In the genomic region with DNA sequence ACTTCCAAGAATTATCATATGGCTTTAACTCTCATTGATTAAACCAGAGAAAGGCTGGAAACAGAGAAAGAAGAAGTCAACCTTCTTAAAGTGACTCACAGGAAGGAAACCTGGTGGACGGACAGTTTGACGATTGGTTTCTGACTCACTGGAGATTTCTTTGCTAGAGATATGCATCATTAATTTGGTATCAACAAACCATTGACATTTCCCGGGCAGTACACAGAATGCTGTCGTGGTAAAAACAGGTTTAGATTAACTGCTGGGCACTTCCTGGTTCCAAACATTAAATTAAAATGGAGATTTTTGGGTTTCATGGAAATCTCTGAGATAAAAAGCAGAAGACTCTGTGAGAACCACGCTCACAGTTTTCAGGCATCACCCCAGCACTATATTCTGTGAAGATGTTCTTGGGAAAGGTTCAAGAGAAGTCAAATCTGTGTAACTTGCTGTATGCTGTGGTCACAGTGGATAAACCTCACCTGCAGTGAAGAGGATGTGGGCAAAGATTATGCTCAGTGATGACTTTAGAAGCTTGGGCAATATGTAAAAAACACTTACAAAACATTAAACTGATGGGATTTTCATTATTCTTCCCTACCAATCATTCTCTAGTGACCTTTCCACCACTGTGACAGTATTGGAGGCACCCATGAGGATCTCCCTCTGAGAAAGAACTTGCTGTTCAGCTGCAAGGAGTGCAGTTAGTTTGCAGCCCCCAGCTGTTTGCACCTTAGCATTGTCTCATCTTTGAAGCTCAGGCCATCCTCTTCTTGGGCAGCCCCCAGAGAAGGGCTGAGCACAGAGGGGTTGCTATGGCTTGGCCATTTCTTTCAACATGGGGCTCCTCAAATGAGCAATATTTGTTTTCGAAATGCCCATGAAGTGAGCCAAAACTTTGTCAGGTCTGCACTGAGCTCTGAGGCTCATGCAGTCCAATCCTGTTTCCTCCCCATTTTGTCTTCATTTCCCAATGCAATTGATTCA, we compare ENCODE assay signal across 9 cellular contexts.
A peak's percentile ranks its signal among the peaks of the same experiment; 100 is the strongest.
DNase-seq lines count a peak whose midpoint lies in the region; ATAC-seq and TF ChIP-seq lines count a peak whose summit lies in the region.
"Had no signal": no experiment of that assay in that cellular context is flagged by ENCODE, and none has a peak within 500 bp of the region (broad histone marks: within the 10 kb centered on the region; RNA-seq: fewer than 3 reads in every experiment).

No MANE protein-coding gene starts in this region.

- intact Hi-C loops in CD4-positive, alpha-beta T cell (cut with DNase I, micrococcal nuclease), result loop anchor here (1.0 to 2.0 kb wide), 4 partner anchors 27 to 88 kb away; no protein-coding TSS in a partner anchor

- no peaks in the 10 kb centered on the region for H3K9me3 Mint-ChIP-seq in CD4-positive, alpha-beta T cell

- peak; percentile 64 for ATAC-seq in CD4-positive, alpha-beta T cell (ENCODE audit: poor library complexity)
- ATAC-seq in GM19463 (IDR thresholded peaks at IDR 0.05; ENCODE audit: unreplicated experiment), result peak; percentile 43
- peak; percentile 60 to 70 for ATAC-seq in activated CD4-positive, CD25-positive, alpha-beta regulatory T cell treated with anti-CD3 and anti-CD28 coated beads, Interleukin-2, amount 50 U/mL, for 24 hours

- no peaks in the 10 kb centered on the region for H3K9me3 ChIP-seq in CD4-positive, alpha-beta T cell (ENCODE audit: control insufficient read depth, low read length)
- H3K9me3 ChIP-seq: lower lobe of right lung had no signal

- CTCF ChIA-PET in CD4-positive, alpha-beta T cell (lab: Charles Lee), result interaction anchor here (0.8 to 3.0 kb wide), 8 partner anchors 11 to 78 kb away, joined by 3 to 7 read pairs (median 3); no protein-coding TSS in a partner anchor

- no peaks in the 10 kb centered on the region for H3K36me3 Mint-ChIP-seq in CD4-positive, alpha-beta T cell (ENCODE audit: low read depth)

- H3K27me3 Mint-ChIP-seq in CD4-positive, alpha-beta T cell, result no peaks in the 10 kb centered on the region

- POLR2A ChIA-PET in CD4-positive, alpha-beta T cell (lab: Charles Lee), result interaction anchor here (0.6 to 7.3 kb wide), 28 partner anchors 10 to 293 kb away, joined by 3 to 40 read pairs (median 5); partner anchors contain the start of gene CD44

- TF ChIP-seq CTCF in CD4-positive, alpha-beta T cell (IDR thresholded peaks at IDR 0.05), result no peak
- no peak for TF ChIP-seq CTCF in fibroblast of villous mesenchyme (IDR thresholded peaks at IDR 0.05; ENCODE audit: insufficient read depth, low read depth, low read length)

- H3K27ac ChIP-seq in CD4-positive, alpha-beta T cell (ENCODE audit: low read depth, low read length), result peak overlapping the region; percentile 82
- H3K27ac ChIP-seq: lower lobe of right lung had no signal

- H3K27ac Mint-ChIP-seq in CD4-positive, alpha-beta T cell, result peak overlapping the region; percentile 98

- H3K27me3 ChIP-seq in CD4-positive, alpha-beta T cell (ENCODE audit: control insufficient read depth, insufficient read depth, low read length), result no peaks in the 10 kb centered on the region

- H3K4me1 Mint-ChIP-seq in CD4-positive, alpha-beta T cell (ENCODE audit: low read depth), result peaks cover 94% of the 10 kb centered on the region

- H3K4me3 Mint-ChIP-seq in CD4-positive, alpha-beta T cell, result peak overlapping the region; percentile 76

- DNase-seq in CD4-positive, alpha-beta T cell, result peak in 8 of 10 experiments; percentile 9 to 60 (median 34)
- DNase-seq in HK-2 (ENCODE audit: unreplicated experiment) (peak; percentile 24), fibroblast of villous mesenchyme (ENCODE audit: low read depth) (peak; percentile 86), NCI-H2081 (lab: John Stamatoyannopoulos, UW) (no peak), NCI-H1694 (lab: John Stamatoyannopoulos, UW) (no peak), NCI-H2029 (lab: John Stamatoyannopoulos, UW) (no peak)
- DNase-seq: lower lobe of right lung had no signal

- no peak overlapping the region for H3K4me3 ChIP-seq in fibroblast of villous mesenchyme (ENCODE audit: low read depth, low read length)
- H3K4me3 ChIP-seq: lower lobe of right lung had no signal

Comparison
In these comparisons a context has a peak if more than half of its experiments do, and no peak if none do; other contexts are left out.
1. DNase-seq: peak in CD4-positive, alpha-beta T cell (8 of 10), HK-2 (single experiment) and fibroblast of villous mesenchyme (single experiment); none in NCI-H2081 (0 of 2), NCI-H1694 (single experiment) and NCI-H2029 (single experiment).
2. Peak in every context shown above with its lines, with median percentiles within 50 percentile points of each other: ATAC-seq.